In the genomic region with DNA sequence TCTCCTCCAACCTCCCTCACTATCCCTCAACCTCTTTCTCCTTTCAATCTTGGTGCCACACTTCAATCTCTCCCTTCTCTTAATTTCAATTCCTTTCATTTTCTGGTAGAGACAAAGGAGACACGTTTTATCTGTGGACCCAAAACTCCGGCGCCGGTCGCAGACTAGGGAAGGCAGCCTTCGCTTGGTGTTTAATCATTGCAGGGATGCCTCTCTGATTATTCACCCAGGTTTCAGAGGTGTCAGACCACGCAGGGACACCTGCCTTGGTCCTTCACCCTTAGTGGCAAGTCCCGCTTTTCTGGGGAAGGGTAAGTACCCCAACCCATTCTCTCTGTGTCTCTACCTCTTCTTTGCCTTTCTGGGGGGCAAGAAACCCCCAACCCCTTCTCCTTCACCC, we compare ENCODE assay signal across 6 cellular contexts. TPM values are rescaled to one million over a fixed set of nuclear protein-coding genes. Genes with fewer than 3 reads are reported as not detected.
"Had no signal": no experiment of that assay in that cellular context is flagged by ENCODE, and none has a peak within 500 bp of the region (broad histone marks: within the 10 kb centered on the region; RNA-seq: fewer than 3 reads in every experiment).

No MANE protein-coding gene starts in this region.

RNA-seq across cellular contexts. Expression of a gene that starts 31.8 kb away (rescaled TPM):
- total RNA-seq: H1, K562 had no signal

RNA-seq across cellular contexts. Expression of a gene that starts 37.8 kb away (rescaled TPM):
- total RNA-seq: GM23338, H1, HFFc6, HT1080, IMR-90, K562 had no signal

RNA-seq across cellular contexts. Expression of a gene that starts 55.1 kb away (rescaled TPM):
- total RNA-seq: GM23338, HFFc6, IMR-90, K562 had no signal
